Comparison of ENCODE assay signal across 20 cellular contexts in the genomic region with DNA sequence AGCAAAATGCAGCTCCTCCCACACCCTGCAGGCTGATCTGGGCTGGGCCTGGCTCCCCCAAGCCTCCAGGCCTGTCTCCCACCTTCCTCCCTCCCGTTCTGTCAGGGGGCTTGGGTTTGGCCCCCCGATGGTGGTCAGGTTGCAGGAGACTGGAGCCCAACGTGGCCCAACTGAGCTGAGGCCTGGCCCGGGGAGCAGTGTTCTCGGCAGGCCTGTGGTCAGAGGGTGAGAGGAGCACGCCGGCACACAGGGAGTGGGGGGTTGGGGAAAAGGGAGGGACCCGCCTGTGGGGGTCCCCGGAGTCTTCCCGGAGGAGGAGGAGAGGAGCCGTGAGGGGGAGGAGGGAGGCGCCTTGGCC. TPM values are rescaled to one million over a fixed set of nuclear protein-coding genes. Genes with fewer than 3 reads are reported as not detected.
DNase-seq lines count a peak whose midpoint lies in the region; ATAC-seq and TF ChIP-seq lines count a peak whose summit lies in the region.
"Had no signal": no experiment of that assay in that cellular context is flagged by ENCODE, and none has a peak within 500 bp of the region (broad histone marks: within the 10 kb centered on the region; RNA-seq: fewer than 3 reads in every experiment).

No MANE protein-coding gene starts in this region.

- 81 to 100% methylated on average over 1 to 12 of the region's 12 CpGs for WGBS in endodermal cell (ENCODE audit: insufficient coverage in 1 of 2, insufficient read length in 1 of 2), 2 experiments

- no peaks in the 10 kb centered on the region for H3K36me3 Mint-ChIP-seq in endodermal cell (ENCODE audit: low read depth)
- peaks cover 21% of the 10 kb centered on the region for H3K36me3 Mint-ChIP-seq in natural killer cell treated with Interleukin-12 subunit alpha and Interleukin-12 subunit beta and Interleukin-15 and Interleukin-18, amount 100 ng/mL, for 72 hours

- TF ChIP-seq CTCF in endodermal cell (conservative IDR thresholded peaks at IDR 0.05): no peak

- H3K27ac ChIP-seq in endodermal cell (ENCODE audit: low read depth, low read length): no peak overlapping the region
- H3K27ac ChIP-seq: C4-2B, RWPE1 had no signal

- peaks cover 17% of the 10 kb centered on the region for H3K9me3 Mint-ChIP-seq in endodermal cell
- H3K9me3 Mint-ChIP-seq in natural killer cell treated with Interleukin-12 subunit alpha and Interleukin-12 subunit beta and Interleukin-15 and Interleukin-18, amount 100 ng/mL, for 72 hours: peaks cover 21% of the 10 kb centered on the region

- H3K9me3 ChIP-seq in endodermal cell (ENCODE audit: control insufficient read depth, low read length): no peaks in the 10 kb centered on the region

- peaks cover 4% of the 10 kb centered on the region for H3K27me3 Mint-ChIP-seq in endodermal cell (ENCODE audit: insufficient read depth)
- peaks cover 4 to 18% of the 10 kb centered on the region in 2 donors for H3K27me3 Mint-ChIP-seq in natural killer cell treated with Interleukin-12 subunit alpha and Interleukin-12 subunit beta and Interleukin-15 and Interleukin-18, amount 100 ng/mL, for 72 hours

- H3K36me3 ChIP-seq in endodermal cell (ENCODE audit: control insufficient read depth, insufficient read depth, low read length): no peaks in the 10 kb centered on the region

- H3K4me1 ChIP-seq in endodermal cell (ENCODE audit: control insufficient read depth, insufficient read depth, low read length): no peaks in the 10 kb centered on the region

- no peak overlapping the region for H3K27ac Mint-ChIP-seq in endodermal cell
- H3K27ac Mint-ChIP-seq in natural killer cell treated with Interleukin-12 subunit alpha and Interleukin-12 subunit beta and Interleukin-15 and Interleukin-18, amount 100 ng/mL, for 72 hours: no peak overlapping the region

- no peaks in the 10 kb centered on the region for H3K4me1 Mint-ChIP-seq in endodermal cell
- H3K4me1 Mint-ChIP-seq in natural killer cell treated with Interleukin-12 subunit alpha and Interleukin-12 subunit beta and Interleukin-15 and Interleukin-18, amount 100 ng/mL, for 72 hours (ENCODE audit: low read depth in 2 of 2): peaks cover 0 to 14% of the 10 kb centered on the region in 2 donors

- peak; percentile 1 for DNase-seq in Right ventricle myocardium inferior (ENCODE audit: missing footprints)
- DNase-seq in left ventricle myocardium superior: no peak
- DNase-seq in endodermal cell: peak; percentile 41
- DNase-seq in natural killer cell treated with Interleukin-12 subunit alpha and Interleukin-12 subunit beta and Interleukin-15 and Interleukin-18, amount 100 ng/mL, for 72 hours (ENCODE audit: low spot score): peak; percentile 44
- DNase-seq in NCI-H2029 treated with DMSO at 0.1 percent for 48 hours (lab: John Stamatoyannopoulos, UW): no peak
- no peak for DNase-seq in hepatic stellate cell (ENCODE audit: low spot score)
- DNase-seq: DMS 273 treated with DMSO at 0.1 percent for 48 hours, GF-D8, GOT3, NCI-H1092, NCI-H146, NCI-H2081 treated with DMSO at 0.1 percent for 48 hours, NCI-H510A treated with DMSO at 0.1 percent for 48 hours, NCI-H82, PC-3 had no signal

- ATAC-seq in Right ventricle myocardium inferior (no peak), left ventricle myocardium superior (no peak), HG03565 (IDR thresholded peaks at IDR 0.05; ENCODE audit: unreplicated experiment) (no peak)
- no peak for ATAC-seq in natural killer cell treated with Interleukin-12 subunit alpha and Interleukin-12 subunit beta and Interleukin-15 and Interleukin-18, amount 100 ng/mL, for 72 hours
- ATAC-seq: PC-3 had no signal

- no peaks in the 10 kb centered on the region for H3K27me3 ChIP-seq in endodermal cell (ENCODE audit: control insufficient read depth, insufficient read depth, low read length, poor library complexity, severe bottlenecking)

- no peak overlapping the region for H3K9ac ChIP-seq in endodermal cell (ENCODE audit: extremely low read depth, low read length, poor library complexity, severe bottlenecking)

- intact Hi-C loops in Right ventricle myocardium inferior (cut with DNase I): no loop called here
- intact Hi-C loops in left ventricle myocardium superior (cut with micrococcal nuclease): no loop called here

- H3K4me3 Mint-ChIP-seq in endodermal cell: no peak overlapping the region
- no peak overlapping the region for H3K4me3 Mint-ChIP-seq in natural killer cell treated with Interleukin-12 subunit alpha and Interleukin-12 subunit beta and Interleukin-15 and Interleukin-18, amount 100 ng/mL, for 72 hours

- H3K4me3 ChIP-seq in endodermal cell (ENCODE audit: low read length): no peak overlapping the region

RNA-seq across cellular contexts. Expression of a gene that starts 43.2 kb away (rescaled TPM):
- total RNA-seq in Right ventricle myocardium inferior (not detected), left ventricle myocardium superior (not detected), endodermal cell (not detected)
- 0.18 TPM for polyA plus RNA-seq in endodermal cell (2013, experiment 1 of 2)
- not detected for polyA plus RNA-seq in endodermal cell (2013, experiment 2 of 2)
- not detected for total RNA-seq in natural killer cell treated with Interleukin-12 subunit alpha and Interleukin-12 subunit beta and Interleukin-15 and Interleukin-18, amount 100 ng/mL, for 72 hours
- total RNA-seq: Daoy, MCF 10A, PC-3 had no signal

Comparison
In these comparisons a context has a peak if more than half of its experiments do, and no peak if none do; other contexts are left out.
1. DNase-seq: peak in Right ventricle myocardium inferior (single experiment), endodermal cell (single experiment) and natural killer cell treated with Interleukin-12 subunit alpha and Interleukin-12 subunit beta and Interleukin-15 and Interleukin-18, amount 100 ng/mL, for 72 hours (single experiment); none in left ventricle myocardium superior (single experiment), NCI-H2029 treated with DMSO at 0.1 percent for 48 hours (single experiment) and hepatic stellate cell (single experiment).